Comparison of ENCODE assay signal across 1 cellular context in genomic region chr7:44162179-44162578, GRCh38.
TF ChIP-seq lines count a peak whose summit lies in the region.

No MANE protein-coding gene starts in this region.

TF ChIP-seq in H1, 55 proteins besides CTCF, POLR2A, EP300 and RAD21:
- no peak for TF ChIP-seq ATF2 (IDR thresholded peaks at IDR 0.05; ENCODE audit: low read length)
- TF ChIP-seq TAF7 (optimal IDR thresholded peaks at IDR 0.05; ENCODE audit: borderline replicate concordance, low read depth, low read length): no peak
- no peak for TF ChIP-seq ATF3 (IDR thresholded peaks at IDR 0.05; ENCODE audit: insufficient read depth, low read depth, low read length)
- TF ChIP-seq CTBP2 (IDR thresholded peaks at IDR 0.05; ENCODE audit: borderline replicate concordance, insufficient read depth, insufficient read length, low read length): no peak
- TF ChIP-seq GABPA (IDR thresholded peaks at IDR 0.05; ENCODE audit: borderline replicate concordance, insufficient read depth, low read length): no peak
- TF ChIP-seq FOSL1 (IDR thresholded peaks at IDR 0.05; ENCODE audit: insufficient read depth, low read depth, low read length): no peak
TF ChIP-seq in H1: peak in this region for 0.
